In the genomic region with DNA sequence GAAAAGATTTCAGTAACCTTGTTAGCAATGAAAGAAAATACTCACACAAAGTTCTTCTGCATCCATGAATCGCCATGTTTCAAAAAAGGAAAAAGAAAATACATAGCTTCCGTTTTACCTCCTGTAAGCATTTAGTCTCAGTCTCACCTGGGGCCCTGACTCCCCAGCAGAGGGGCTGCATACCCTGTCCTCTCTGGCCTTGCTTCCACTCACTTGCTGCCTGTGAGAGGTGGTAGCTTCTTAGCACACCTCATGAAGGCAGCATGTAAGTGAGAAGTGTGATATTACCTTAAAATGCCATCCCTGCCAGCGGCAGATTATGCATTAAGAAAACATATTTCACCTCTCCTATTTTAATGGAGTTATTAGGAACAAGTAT, we compare ENCODE assay signal across 26 cellular contexts. TPM values are rescaled to one million over a fixed set of nuclear protein-coding genes. Genes with fewer than 3 reads are reported as not detected.
A peak's percentile ranks its signal among the peaks of the same experiment; 100 is the strongest.
DNase-seq lines count a peak whose midpoint lies in the region; ATAC-seq, FAIRE-seq and TF ChIP-seq lines count a peak whose summit lies in the region.
"Had no signal": no experiment of that assay in that cellular context is flagged by ENCODE, and none has a peak within 500 bp of the region (broad histone marks: within the 10 kb centered on the region; RNA-seq: fewer than 3 reads in every experiment).

No MANE protein-coding gene starts in this region.

- H3K27ac Mint-ChIP-seq in WTC11: no peak overlapping the region
- no peak overlapping the region for H3K27ac Mint-ChIP-seq in endodermal cell
- no peak overlapping the region for H3K27ac Mint-ChIP-seq in activated CD8-positive, alpha-beta memory T cell treated with anti-CD3 and anti-CD28 coated beads, Interleukin-2, amount 10 ng/mL, durations not matched to agents 7 days and 5 days
- H3K27ac Mint-ChIP-seq: CD4-positive, CD25-positive, alpha-beta regulatory T cell had no signal

- BruUV-seq in HepG2 (replicated peaks; lab: Mats Ljungman, UMichigan): no TSS peak

- no peak overlapping the region for H2AFZ ChIP-seq in HepG2 (ENCODE audit: low read length)

- in situ Hi-C loops in HepG2 (cut with HindIII; ENCODE audit: extremely low pct_ligation_motif_present, low pct_unique_long_range_greater_than_20kb): no loop called here

- H3K9me3 Mint-ChIP-seq in WTC11 (no peaks in the 10 kb centered on the region), endodermal cell (no peaks in the 10 kb centered on the region)
- H3K9me3 Mint-ChIP-seq in activated CD8-positive, alpha-beta memory T cell treated with anti-CD3 and anti-CD28 coated beads, Interleukin-2, amount 10 ng/mL, durations not matched to agents 7 days and 5 days (ENCODE audit: low read depth): no peaks in the 10 kb centered on the region
- H3K9me3 Mint-ChIP-seq: CD8-positive, alpha-beta memory T cell; IgD-negative memory B cell had no signal

- no peak overlapping the region for H3K4me2 ChIP-seq in HepG2 (ENCODE audit: low read depth, low read length)

- peak; percentile 1 for DNase-seq in H7
- DNase-seq in WTC11 (ENCODE audit: low spot score): no peak
- DNase-seq in endodermal cell: no peak
- no peak for DNase-seq in HepG2 (ENCODE audit: low spot score)
- no peak for DNase-seq in T-helper 1 cell
- DNase-seq in activated CD8-positive, alpha-beta memory T cell treated with anti-CD3 and anti-CD28 coated beads, Interleukin-2, amount 10 ng/mL, durations not matched to agents 7 days and 5 days: no peak
- DNase-seq in kidney glomerular epithelial cell (lab: John Stamatoyannopoulos, UW): no peak
- no peak for DNase-seq in T-helper 2 cell
- DNase-seq: ACHN; BE2C; C1 segment of cervical spinal cord; CD4-positive, CD25-positive, alpha-beta regulatory T cell; CD8-positive, alpha-beta memory T cell; COR-L47; DMS 273 treated with DMSO at 0.1 percent for 48 hours; DMS53; DND-41; EL; GOT3; HCEC 1CT; KBM-7 had no signal

- TF ChIP-seq CTCF in WTC11 (IDR thresholded peaks at IDR 0.05) (no peak), endodermal cell (conservative IDR thresholded peaks at IDR 0.05) (peak; percentile 24), HepG2 (CRISPR knock-in tag; IDR thresholded peaks at IDR 0.05) (no peak)

- TF ChIP-seq POLR2A in HepG2 (IDR thresholded peaks at IDR 0.05; ENCODE audit: insufficient read depth in 1 of 2, low read depth in 2 of 2, low read length in 2 of 2): no peak

- TF ChIP-seq RAD21 in HepG2 (CRISPR knock-in tag; IDR thresholded peaks at IDR 0.05): no peak

- no peaks in the 10 kb centered on the region for H3K27me3 Mint-ChIP-seq in WTC11 (ENCODE audit: low read depth)
- peaks cover 9% of the 10 kb centered on the region for H3K27me3 Mint-ChIP-seq in endodermal cell (ENCODE audit: insufficient read depth)
- peaks cover 4% of the 10 kb centered on the region for H3K27me3 Mint-ChIP-seq in activated CD8-positive, alpha-beta memory T cell treated with anti-CD3 and anti-CD28 coated beads, Interleukin-2, amount 10 ng/mL, durations not matched to agents 7 days and 5 days
- H3K27me3 Mint-ChIP-seq: CD4-positive, CD25-positive, alpha-beta regulatory T cell had no signal

- intact Hi-C loops in HepG2 (cut with micrococcal nuclease; ENCODE audit: unreplicated experiment): no loop called here

- POLR2A ChIA-PET in WTC11 (lab: Charles Lee) (no interaction called here), HepG2 (lab: Yijun Ruan, JAX) (no interaction called here)

- H3K4me3 ChIP-seq in H7 (ENCODE audit: insufficient read depth, low read depth, low read length) (no peak overlapping the region), endodermal cell (ENCODE audit: low read length) (no peak overlapping the region), HepG2 (replicated peaks in 1 of 3; ENCODE audit: insufficient read depth in 1 of 3, low read depth in 2 of 3, low read length in 3 of 3) (no peak overlapping the region)
- H3K4me3 ChIP-seq: GM12878 had no signal

- H3K27me3 ChIP-seq in H7 (ENCODE audit: control insufficient read depth, insufficient read depth, low read length) (no peaks in the 10 kb centered on the region), endodermal cell (ENCODE audit: control insufficient read depth, insufficient read depth, low read length, poor library complexity, severe bottlenecking) (no peaks in the 10 kb centered on the region), HepG2 (ENCODE audit: control insufficient read depth in 1 of 2, insufficient read depth in 2 of 2, low read length in 2 of 2) (no peaks in the 10 kb centered on the region)
- H3K27me3 ChIP-seq: BE2C had no signal

- H3K9me3 ChIP-seq in endodermal cell (ENCODE audit: control insufficient read depth, low read length) (no peaks in the 10 kb centered on the region), HepG2 (ENCODE audit: low read length) (no peaks in the 10 kb centered on the region)
- H3K9me3 ChIP-seq: BE2C had no signal

- 59 to 83% methylated on average over 1 to 2 of the region's 3 CpGs for WGBS in endodermal cell (ENCODE audit: insufficient coverage in 1 of 2, insufficient read length in 1 of 2), 2 experiments
- WGBS in HepG2 (ENCODE audit: low lambda C conversion rate): 24% methylated on average over 3 of the region's 3 CpGs

- CTCF ChIA-PET in WTC11 (lab: Charles Lee): interaction anchor here (0.7 to 1.1 kb wide), 2 partner anchors 12 to 25 kb away, joined by 4 to 7 read pairs; no protein-coding TSS in a partner anchor
- CTCF ChIA-PET in HepG2 (lab: Yijun Ruan, JAX; ENCODE audit: low intra/inter-chr PET ratio, low total read pairs): no interaction called here
- CTCF ChIA-PET in activated CD8-positive, alpha-beta memory T cell treated with anti-CD3 and anti-CD28 coated beads, Interleukin-2, amount 10 ng/mL, durations not matched to agents 7 days and 5 days (lab: Charles Lee): no interaction called here

- no peak overlapping the region for H3K9ac ChIP-seq in endodermal cell (ENCODE audit: extremely low read depth, low read length, poor library complexity, severe bottlenecking)
- H3K9ac ChIP-seq in HepG2 (ENCODE audit: insufficient read depth, low read depth, low read length): no peak overlapping the region

- H3K4me1 ChIP-seq in endodermal cell (ENCODE audit: control insufficient read depth, insufficient read depth, low read length) (no peaks in the 10 kb centered on the region), HepG2 (ENCODE audit: insufficient read depth, low read length) (peaks cover 16% of the 10 kb centered on the region; the same call in 1 of the 2 replicates)
- H3K4me1 ChIP-seq: BE2C had no signal

- H3K4me1 Mint-ChIP-seq in WTC11 (peaks cover 16% of the 10 kb centered on the region), endodermal cell (peaks cover 20% of the 10 kb centered on the region)
- no peaks in the 10 kb centered on the region for H3K4me1 Mint-ChIP-seq in activated CD8-positive, alpha-beta memory T cell treated with anti-CD3 and anti-CD28 coated beads, Interleukin-2, amount 10 ng/mL, durations not matched to agents 7 days and 5 days
- H3K4me1 Mint-ChIP-seq: CD4-positive, CD25-positive, alpha-beta regulatory T cell; CD8-positive, alpha-beta memory T cell; IgD-negative memory B cell had no signal

- no peaks in the 10 kb centered on the region for H4K20me1 ChIP-seq in HepG2 (ENCODE audit: insufficient read depth, low read length)

- H3K4me3 Mint-ChIP-seq in WTC11 (no peak overlapping the region), endodermal cell (no peak overlapping the region)
- H3K4me3 Mint-ChIP-seq in activated CD8-positive, alpha-beta memory T cell treated with anti-CD3 and anti-CD28 coated beads, Interleukin-2, amount 10 ng/mL, durations not matched to agents 7 days and 5 days: no peak overlapping the region
- H3K4me3 Mint-ChIP-seq: CD4-positive, CD25-positive, alpha-beta regulatory T cell; CD8-positive, alpha-beta memory T cell had no signal

- TF ChIP-seq EP300 in HepG2 (IDR thresholded peaks at IDR 0.05; ENCODE audit: low read depth in 2 of 2, low read length in 2 of 2) (no peak), HepG2 (CRISPR knock-in tag; IDR thresholded peaks at IDR 0.05; ENCODE audit: borderline replicate concordance) (no peak)

- H3K36me3 Mint-ChIP-seq in WTC11 (no peaks in the 10 kb centered on the region), endodermal cell (ENCODE audit: low read depth) (no peaks in the 10 kb centered on the region)
- no peaks in the 10 kb centered on the region for H3K36me3 Mint-ChIP-seq in activated CD8-positive, alpha-beta memory T cell treated with anti-CD3 and anti-CD28 coated beads, Interleukin-2, amount 10 ng/mL, durations not matched to agents 7 days and 5 days
- H3K36me3 Mint-ChIP-seq: CD4-positive, CD25-positive, alpha-beta regulatory T cell; CD8-positive, alpha-beta memory T cell; IgD-negative memory B cell had no signal

- H3K36me3 ChIP-seq in H7 (replicated peaks; ENCODE audit: control insufficient read depth, insufficient read depth, low read length) (no peaks in the 10 kb centered on the region), endodermal cell (ENCODE audit: control insufficient read depth, insufficient read depth, low read length) (no peaks in the 10 kb centered on the region), HepG2 (replicated peaks in 1 of 2; ENCODE audit: control insufficient read depth in 1 of 2, insufficient read depth in 2 of 2, low read length in 2 of 2) (no peaks in the 10 kb centered on the region)
- H3K36me3 ChIP-seq: BE2C had no signal

- no peak for FAIRE-seq in HepG2 (lab: Jason Lieb, UNC)
- FAIRE-seq: A204.1, GM12878, HTR-8/SVneo had no signal

- no peaks in the 10 kb centered on the region for H3K79me2 ChIP-seq in HepG2 (ENCODE audit: insufficient read depth, low read length)

- H3K27ac ChIP-seq in endodermal cell (ENCODE audit: low read depth, low read length): no peak overlapping the region
- H3K27ac ChIP-seq in HepG2 (ENCODE audit: extremely low read length, insufficient read depth, low read length): no peak overlapping the region

- ATAC-seq in WTC11: peak; percentile 87
- ATAC-seq in HepG2: peak; percentile 44; the same call in 2 of the 3 replicates
- no peak for ATAC-seq in activated CD8-positive, alpha-beta memory T cell treated with anti-CD3 and anti-CD28 coated beads, Interleukin-2, amount 10 ng/mL, durations not matched to agents 7 days and 5 days
- ATAC-seq: GM12878 had no signal

RNA-seq across cellular contexts. Expression of gene ZNF385B, which starts 49.3 kb away (rescaled TPM):
- 0.41 and 0.90 TPM in 2 replicates for total RNA-seq in H7 (2014; rRNA removed; shearing (Covaris generic))
- 1.3 to 2.2 TPM (median 2.2 TPM) in 3 replicates for total RNA-seq in WTC11 (2021)
- 10 to 100 TPM in 1 of 2 donors, 1 to 10 TPM in 1; 5.3 to 18.1 TPM for total RNA-seq in endodermal cell
- polyA plus RNA-seq in endodermal cell (2013, experiment 1 of 2): 1.1 TPM
- polyA plus RNA-seq in endodermal cell (2013, experiment 2 of 2): 1.4 TPM
- total RNA-seq in HepG2 (2016; rRNA removed; fragmentation: Illumina TruSeq; extraction: Trizol): 3.3 and 4.0 TPM in 2 replicates
- 0.91 and 1.4 TPM in 2 replicates for total RNA-seq in HepG2 (2016; cell fraction: cytosol; rRNA removed; fragmentation: Illumina TruSeq; extraction: Trizol; ENCODE audit: low read depth)
- total RNA-seq in HepG2 (2016; cell fraction: insoluble cytoplasmic fraction; rRNA removed; fragmentation: Illumina TruSeq; extraction: Trizol): 3.7 and 4.7 TPM in 2 replicates
- total RNA-seq in HepG2 (2016; cell fraction: membrane; rRNA removed; fragmentation: Illumina TruSeq; extraction: Trizol): 3.0 and 4.0 TPM in 2 replicates
- 8.5 and 9.0 TPM in 2 replicates for total RNA-seq in HepG2 (2016; cell fraction: nucleus; rRNA removed; fragmentation: Illumina TruSeq; extraction: Trizol)
- polyA plus RNA-seq in HepG2 (2011; rRNA removed): 5.6 and 6.7 TPM in 2 replicates
- polyA plus RNA-seq in HepG2 (2011; cell fraction: cytosol; rRNA removed): 3.7 and 4.0 TPM in 2 replicates
- 3.8 and 4.5 TPM in 2 replicates for polyA plus RNA-seq in HepG2 (2011; cell fraction: nucleus; rRNA removed)
- 3.8 and 6.1 TPM in 2 replicates for polyA plus RNA-seq in HepG2 (2012)
- 1.5 and 1.7 TPM in 2 replicates for polyA plus RNA-seq in HepG2 (2016; cell fraction: cytosol; fragmentation: Illumina TruSeq; extraction: Trizol; ENCODE audit: low read depth)
- polyA plus RNA-seq in HepG2 (2016; cell fraction: insoluble cytoplasmic fraction; fragmentation: Illumina TruSeq; extraction: Trizol; ENCODE audit: low read depth): 9.0 and 10.1 TPM in 2 replicates
- polyA plus RNA-seq in HepG2 (2016; cell fraction: membrane; fragmentation: Illumina TruSeq; extraction: Trizol; ENCODE audit: low read depth): 4.7 and 5.6 TPM in 2 replicates
- 8.6 and 9.5 TPM in 2 replicates for polyA plus RNA-seq in HepG2 (2016; cell fraction: nucleus; fragmentation: Illumina TruSeq; extraction: Trizol; ENCODE audit: insufficient read depth, low read depth)
- polyA minus RNA-seq in HepG2 (2011; rRNA and poly(A)+ RNA removed; ENCODE audit: low replicate concordance): 8.8 TPM in 1 of 2 replicates, not detected in the other
- 4.1 and 4.4 TPM in 2 replicates for polyA minus RNA-seq in HepG2 (2011; cell fraction: cytosol; rRNA and poly(A)+ RNA removed)
- 32.3 and 34.8 TPM in 2 replicates for polyA minus RNA-seq in HepG2 (2011; cell fraction: nucleus; rRNA and poly(A)+ RNA removed)
- total RNA-seq in activated CD8-positive, alpha-beta memory T cell treated with anti-CD3 and anti-CD28 coated beads, Interleukin-2, amount 10 ng/mL, durations not matched to agents 7 days and 5 days: not detected
- total RNA-seq: CD4-positive, CD25-positive, alpha-beta regulatory T cell; CD8-positive, alpha-beta memory T cell; G401; GM12878 had no signal
- polyA plus RNA-seq: CD4-positive, CD25-positive, alpha-beta regulatory T cell; CD8-positive, alpha-beta memory T cell; GM12878; IgD-negative memory B cell had no signal
